Comparison of ENCODE assay signal across 9 cellular contexts in genomic region chr1:215076312-215076711, GRCh38. TPM values are rescaled to one million over a fixed set of nuclear protein-coding genes. Genes with fewer than 3 reads are reported as not detected.
DNase-seq lines count a peak whose midpoint lies in the region; ATAC-seq and TF ChIP-seq lines count a peak whose summit lies in the region.
"Had no signal": no experiment of that assay in that cellular context is flagged by ENCODE, and none has a peak within 500 bp of the region (broad histone marks: within the 10 kb centered on the region; RNA-seq: fewer than 3 reads in every experiment).

No MANE protein-coding gene starts in this region.

- peak; percentile 56 for TF ChIP-seq CTCF in GM06990 (IDR thresholded peaks at IDR 0.05; ENCODE audit: insufficient read depth, low read length, poor library complexity, severe bottlenecking)

- DNase-seq in GM06990 (ENCODE audit: extremely low read depth, insufficient read length) (no peak), H4 (ENCODE audit: low spot score) (peak; percentile 17), NCI-H510A treated with DMSO at 0.1 percent for 48 hours (lab: John Stamatoyannopoulos, UW) (peak; percentile 24), fibroblast of peridontal ligament (ENCODE audit: extremely low read depth) (peak; percentile 52), inferior parietal cortex (ENCODE audit: extremely low spot score) (no peak), AG08396 (ENCODE audit: low spot score) (no peak)
- no peak for DNase-seq in activated naive CD4-positive, alpha-beta T cell treated with anti-CD3 and anti-CD28 coated beads, Interleukin-2, amount 50 U/mL, for 16 hours

- H3K4me3 ChIP-seq in GM06990 (replicated peaks; ENCODE audit: low read depth, low read length) = no peak overlapping the region

- H3K36me3 ChIP-seq in GM06990 (ENCODE audit: control insufficient read depth, insufficient read depth, low read length) = no peaks in the 10 kb centered on the region

- no peaks in the 10 kb centered on the region for H3K27me3 ChIP-seq in GM06990 (replicated peaks; ENCODE audit: control insufficient read depth, insufficient read depth, low read length)

- ATAC-seq in GM19328 (IDR thresholded peaks at IDR 0.05; ENCODE audit: unreplicated experiment) = no peak
- ATAC-seq: left colon had no signal

RNA-seq across cellular contexts. Expression of gene KCNK2, which starts 6.2 kb away (rescaled TPM):
- total RNA-seq in H4 (2014; rRNA removed; shearing (Covaris generic)) = 0.60 and 1.7 TPM in 2 replicates

Comparison
In these comparisons a context has a peak if more than half of its experiments do, and no peak if none do; other contexts are left out.
1. DNase-seq: peak in H4 (single experiment), NCI-H510A treated with DMSO at 0.1 percent for 48 hours (single experiment) and fibroblast of peridontal ligament (single experiment); none in GM06990 (single experiment), inferior parietal cortex (single experiment), AG08396 (single experiment) and activated naive CD4-positive, alpha-beta T cell treated with anti-CD3 and anti-CD28 coated beads, Interleukin-2, amount 50 U/mL, for 16 hours (single experiment).